8 cellular contexts compared by ENCODE assay signal in the genomic region with DNA sequence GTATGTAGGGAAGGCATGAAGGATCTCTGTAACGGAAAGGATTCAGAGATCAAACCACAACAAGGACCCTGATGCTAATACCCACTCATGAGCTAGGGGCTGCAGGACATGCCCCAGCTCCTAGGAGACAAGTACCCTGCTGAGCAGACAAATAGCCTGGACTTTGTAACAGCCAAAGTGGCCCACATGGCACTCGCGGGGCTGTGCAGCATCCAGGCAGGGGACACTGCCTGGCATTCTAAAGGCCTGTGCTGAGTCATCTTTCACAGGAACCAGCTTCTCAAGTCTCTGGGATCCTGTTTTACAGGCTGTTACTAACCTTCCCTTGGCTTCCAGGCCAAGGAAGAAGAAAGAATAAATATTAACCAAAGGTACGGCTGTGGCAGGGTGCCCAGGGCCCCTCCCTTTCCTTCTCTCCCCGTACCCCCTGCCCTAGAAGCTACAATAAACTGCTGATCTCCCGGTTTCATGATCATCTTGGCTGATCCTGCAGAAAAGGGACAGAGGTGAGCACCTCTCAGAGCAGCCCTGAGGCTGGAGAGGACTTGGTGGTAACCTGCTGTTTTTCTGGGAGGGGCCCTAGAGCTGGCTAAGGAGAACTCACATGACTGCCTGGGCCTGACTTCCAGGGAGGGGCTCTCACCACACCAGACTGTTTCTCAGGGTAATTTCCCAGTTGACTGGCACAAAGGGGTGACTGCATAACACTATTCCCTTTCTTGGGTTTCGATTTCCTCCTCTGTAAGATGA. TPM values are rescaled to one million over a fixed set of nuclear protein-coding genes. Genes with fewer than 3 reads are reported as not detected.
DNase-seq lines count a peak whose midpoint lies in the region; ATAC-seq and TF ChIP-seq lines count a peak whose summit lies in the region.

No MANE protein-coding gene starts in this region.

- no peak for TF ChIP-seq CTCF in lower lobe of right lung (IDR thresholded peaks at IDR 0.05)
- TF ChIP-seq CTCF in GM10266 (IDR thresholded peaks at IDR 0.05; ENCODE audit: control insufficient read depth, insufficient read depth, low read depth, missing control alignments): no peak

- ATAC-seq in lower lobe of right lung: peak; percentile 89 to 92
- peak; percentile 50 for ATAC-seq in aorta (ENCODE audit: low FRiP score)
- ATAC-seq in HG02870 (IDR thresholded peaks at IDR 0.05; ENCODE audit: unreplicated experiment): no peak
- ATAC-seq in HG03457 (IDR thresholded peaks at IDR 0.05; ENCODE audit: unreplicated experiment): no peak

- intact Hi-C loops in lower lobe of right lung (cut with DNase I): loop anchor here (10.0 kb wide), 1 partner anchor 327 kb away; a partner anchor contains a TSS
- intact Hi-C loops in aorta (cut with DNase I): loop anchor here (5.0 to 10.0 kb wide), 4 partner anchors 154 to 517 kb away; a partner anchor contains a TSS

- WGBS in aorta, 2 donors: 27% methylated on average over 7 of the region's 7 CpGs

- no peaks in the 10 kb centered on the region for H3K9me3 ChIP-seq in lower lobe of right lung
- no peaks in the 10 kb centered on the region for H3K9me3 ChIP-seq in aorta (ENCODE audit: control insufficient read depth, low read length)

- H3K4me1 ChIP-seq in lower lobe of right lung: peaks cover 39% of the 10 kb centered on the region
- peaks cover 0 to 7% of the 10 kb centered on the region in 2 donors for H3K4me1 ChIP-seq in aorta (ENCODE audit: control insufficient read depth in 1 of 2, insufficient read depth in 2 of 2, low read length in 2 of 2)

- H3K4me3 ChIP-seq in lower lobe of right lung (no peak overlapping the region), aorta (ENCODE audit: low read length in 2 of 2) (no peak overlapping the region)

- DNase-seq in ELF-1 (ENCODE audit: low read depth, low spot score) (peak; percentile 90), NCI-H2227 (lab: John Stamatoyannopoulos, UW; ENCODE audit: unreplicated experiment) (peak; percentile 5), cerebellum (ENCODE audit: low spot score) (peak; percentile 26), lower lobe of right lung (peak; percentile 73), aorta (peak in 1 of 2 donors; percentile 56), GM10266 (ENCODE audit: extremely low spot score) (no peak)

- H3K27me3 ChIP-seq in lower lobe of right lung (ENCODE audit: low read depth): no peaks in the 10 kb centered on the region
- no peaks in the 10 kb centered on the region for H3K27me3 ChIP-seq in aorta (ENCODE audit: control insufficient read depth in 1 of 2, insufficient read depth in 2 of 2, low read length in 1 of 2)

- no peaks in the 10 kb centered on the region for H3K36me3 ChIP-seq in lower lobe of right lung
- H3K36me3 ChIP-seq in aorta (ENCODE audit: control insufficient read depth in 1 of 2, insufficient read depth in 2 of 2, low read length in 1 of 2): no peaks in the 10 kb centered on the region

- H3K27ac ChIP-seq in lower lobe of right lung (peak overlapping the region; percentile 64), aorta (ENCODE audit: low read depth in 1 of 2, low read length in 2 of 2) (peak overlapping the region in 1 of 2 donors; percentile 5)

RNA-seq across cellular contexts. Expression of a gene that starts 4.2 kb away (rescaled TPM):
- total RNA-seq in cerebellum (not detected), lower lobe of right lung (0.30 TPM), aorta (not detected)
- polyA plus RNA-seq in aorta: not detected

RNA-seq across cellular contexts. Expression of a gene that starts 35.5 kb away (rescaled TPM):
- total RNA-seq in cerebellum (160 TPM), lower lobe of right lung (not detected), aorta (not detected)
- under 1 TPM in 1 of 2 donors, not detected in 1; 0.08 TPM for polyA plus RNA-seq in aorta

RNA-seq across cellular contexts. Expression of a gene that starts 48.4 kb away (rescaled TPM):
- 130 TPM for total RNA-seq in cerebellum
- total RNA-seq in lower lobe of right lung: 105 TPM
- total RNA-seq in aorta: 100 to 1,000 TPM in 1 of 2 donors, 10 to 100 TPM in 1; 85.9 to 102 TPM
- 10 to 100 TPM; 34.7 to 61.8 TPM for polyA plus RNA-seq in aorta

Comparison
In these comparisons a context has a peak if more than half of its experiments do, and no peak if none do; other contexts are left out.
1. ATAC-seq: peak in lower lobe of right lung (2 of 2) and aorta (single experiment); none in HG02870 (single experiment) and HG03457 (single experiment).
2. RNA of a gene that starts 35.5 kb away (total RNA-seq): 160 TPM in cerebellum (single experiment); not detected in aorta and not detected in lower lobe of right lung (single experiment); every median in the first group is over 100 times any median in the second.